8 cellular contexts compared by ENCODE assay signal in the genomic region with DNA sequence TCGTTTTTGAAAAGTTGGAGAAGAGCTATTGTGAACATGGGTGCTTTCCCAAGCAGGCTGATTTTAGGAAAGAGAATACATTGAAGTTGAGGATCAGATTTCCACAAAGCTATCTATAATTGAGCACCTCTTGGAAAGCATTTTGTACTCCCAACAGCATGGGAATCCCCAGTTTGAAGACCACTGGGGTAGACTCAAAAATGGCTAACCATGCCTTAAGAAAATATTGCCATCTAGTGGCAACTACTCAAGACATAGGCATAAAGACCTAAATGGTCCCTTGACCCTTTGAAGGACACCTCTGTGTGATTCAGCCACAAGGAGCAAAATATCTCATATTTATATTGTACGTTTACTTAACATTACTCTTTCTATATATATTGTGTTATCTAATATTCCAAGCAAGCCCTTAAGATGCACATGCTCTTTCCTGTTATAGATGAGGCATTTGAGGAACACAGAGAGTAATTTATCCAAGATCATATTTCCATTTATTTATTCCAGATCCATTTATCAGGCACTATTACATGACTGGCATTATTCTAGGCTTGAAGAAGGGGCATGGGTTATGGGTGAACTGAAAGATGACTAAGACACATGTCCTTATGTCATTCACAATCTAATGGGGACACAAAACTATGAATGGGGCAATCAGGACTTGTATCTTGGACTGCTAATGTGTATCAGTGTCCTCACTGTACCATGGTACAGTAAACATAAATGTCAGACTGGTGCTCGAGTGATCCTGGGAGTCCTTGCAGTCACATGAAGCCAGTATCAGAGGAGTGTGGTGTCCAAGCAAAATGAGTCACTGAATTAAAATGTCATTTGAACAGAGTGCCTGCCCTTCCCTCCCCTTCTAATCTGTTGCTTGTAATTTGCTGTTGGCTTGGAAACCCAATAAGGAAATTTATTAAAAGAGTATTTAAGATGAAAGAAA.
A peak's percentile ranks its signal among the peaks of the same experiment; 100 is the strongest.
DNase-seq lines count a peak whose midpoint lies in the region; ATAC-seq and TF ChIP-seq lines count a peak whose summit lies in the region.

No MANE protein-coding gene starts in this region.

- no peaks in the 10 kb centered on the region for H3K79me2 ChIP-seq in hepatocyte

- no peak for TF ChIP-seq POLR2A in thyroid gland (IDR thresholded peaks at IDR 0.05)

- H2AFZ ChIP-seq in hepatocyte = no peak overlapping the region

- no peak overlapping the region for H3K4me2 ChIP-seq in hepatocyte

- H3K36me3 ChIP-seq in hepatocyte (replicated peaks; ENCODE audit: insufficient read depth, low read depth) (no peaks in the 10 kb centered on the region), thyroid gland (no peaks in the 10 kb centered on the region)

- no peaks in the 10 kb centered on the region for H3K4me1 ChIP-seq in hepatocyte (ENCODE audit: insufficient read depth)
- no peaks in the 10 kb centered on the region for H3K4me1 ChIP-seq in thyroid gland

- no peaks in the 10 kb centered on the region for H4K20me1 ChIP-seq in hepatocyte (ENCODE audit: insufficient read depth, poor library complexity, severe bottlenecking)

- intact Hi-C loops in thyroid gland (cut with DNase I) = no loop called here

- no peak for ATAC-seq in GM19023 (IDR thresholded peaks at IDR 0.05; ENCODE audit: unreplicated experiment)
- ATAC-seq in GM18873 (IDR thresholded peaks at IDR 0.05; ENCODE audit: low FRiP score, unreplicated experiment) = no peak

- H3K27me3 ChIP-seq in hepatocyte (no peaks in the 10 kb centered on the region), thyroid gland (no peaks in the 10 kb centered on the region)

- peak overlapping the region; percentile 75 for H3K27ac ChIP-seq in hepatocyte
- H3K27ac ChIP-seq in thyroid gland = no peak overlapping the region

- WGBS in hepatocyte (ENCODE audit: low lambda C conversion rate, missing lambda C conversion rate) = 64% methylated on average over 3 of the region's 3 CpGs
- WGBS in thyroid gland, 2 donors = 65 to 68% methylated on average over 3 of the region's 3 CpGs

- DNase-seq in NCI-H1436 (lab: John Stamatoyannopoulos, UW) = peak; percentile 15
- DNase-seq in NCI-H1436 treated with DMSO at 0.1 percent for 48 hours (lab: John Stamatoyannopoulos, UW) = no peak
- DNase-seq in Kasumi-1 (lab: John Stamatoyannopoulos, UW) = peak; percentile 47 to 59
- peak; percentile 56 for DNase-seq in hepatocyte (ENCODE audit: low spot score)
- no peak for DNase-seq in thyroid gland

- no peaks in the 10 kb centered on the region for H3K9me3 ChIP-seq in hepatocyte (ENCODE audit: low read depth)
- H3K9me3 ChIP-seq in thyroid gland = no peaks in the 10 kb centered on the region

- TF ChIP-seq CTCF in WI38 (IDR thresholded peaks at IDR 0.05; ENCODE audit: low read depth, low read length) (peak; percentile 39; the same call in 1 of the 2 replicates), hepatocyte (IDR thresholded peaks at IDR 0.05; ENCODE audit: poor library complexity) (peak; percentile 61), thyroid gland (IDR thresholded peaks at IDR 0.05) (peak in 4 of 6 experiments; percentile 27 to 59 (median 46))

- H3K4me3 ChIP-seq in WI38 (ENCODE audit: low read depth, low read length) (no peak overlapping the region), hepatocyte (no peak overlapping the region), thyroid gland (replicated peaks in 1 of 3) (no peak overlapping the region)

- H3K9me2 ChIP-seq in hepatocyte (replicated peaks; ENCODE audit: insufficient read depth) = no peaks in the 10 kb centered on the region

Comparison
In these comparisons a context has a peak if more than half of its experiments do, and no peak if none do; other contexts are left out.
1. DNase-seq: peak in NCI-H1436 (single experiment), Kasumi-1 (2 of 2) and hepatocyte (single experiment); none in NCI-H1436 treated with DMSO at 0.1 percent for 48 hours (single experiment) and thyroid gland (0 of 2).
2. Peak in every context shown above with its lines, with median percentiles within 50 percentile points of each other: CTCF ChIP-seq.